14 cellular contexts compared by ENCODE assay signal in genomic region chr7:44275829-44276570, GRCh38. TPM values are rescaled to one million over a fixed set of nuclear protein-coding genes. Genes with fewer than 3 reads are reported as not detected.
DNase-seq lines count a peak whose midpoint lies in the region; TF ChIP-seq lines count a peak whose summit lies in the region.
"Had no signal": no experiment of that assay in that cellular context is flagged by ENCODE, and none has a peak within 500 bp of the region (broad histone marks: within the 10 kb centered on the region; RNA-seq: fewer than 3 reads in every experiment).

No MANE protein-coding gene starts in this region.

- DNase-seq in ELF-1 (ENCODE audit: low read depth, low spot score) = peak; percentile 75
- DNase-seq in NCI-H82 treated with DMSO at 0.1 percent for 48 hours (lab: John Stamatoyannopoulos, UW; ENCODE audit: unreplicated experiment) = peak; percentile 55
- peak; percentile 17 for DNase-seq in cardiac septum (ENCODE audit: low spot score)
- DNase-seq in neural crest cell (ENCODE audit: low read depth, low spot score) = peak; percentile 60
- DNase-seq in occipital lobe (lab: John Stamatoyannopoulos, UW) = no peak
- DNase-seq in Calu3 = no peak
- DNase-seq in activated CD4-positive, alpha-beta T cell treated with anti-CD3 and anti-CD28 coated beads, Interleukin-2, amount 10 ng/mL, durations not matched to agents 24 days and 14 days = no peak
- no peak for DNase-seq in SIG-M5 (lab: John Stamatoyannopoulos, UW)
- DNase-seq: activated effector memory CD4-positive, alpha-beta T cell treated with anti-CD3 and anti-CD28 coated beads, Interleukin-2, amount 50 U/mL, for 16 hours; colonic mucosa; foreskin melanocyte; NCI-H146; SHP77 treated with DMSO at 0.1 percent for 48 hours; stimulated activated naive CD8-positive, alpha-beta T cell treated with anti-CD3 and anti-CD28 coated beads, Interleukin-15, Interleukin-2, amounts not matched to agents 100 U/mL and 50 U/mL, for 24 hours had no signal

- no TSS peak for BruUV-seq in Calu3 (replicated peaks; lab: Mats Ljungman, UMichigan)

- H3K36me3 Mint-ChIP-seq in neural crest cell (ENCODE audit: low read depth) (no peaks in the 10 kb centered on the region), Calu3 (ENCODE audit: insufficient read depth, unreplicated experiment) (no peaks in the 10 kb centered on the region)
- no peaks in the 10 kb centered on the region for H3K36me3 Mint-ChIP-seq in activated CD4-positive, alpha-beta T cell treated with anti-CD3 and anti-CD28 coated beads, Interleukin-2, amount 10 ng/mL, durations not matched to agents 24 days and 14 days (ENCODE audit: low read depth)

- no peak for TF ChIP-seq CTCF in neural crest cell (conservative IDR thresholded peaks at IDR 0.05)
- TF ChIP-seq CTCF in Calu3 (IDR thresholded peaks at IDR 0.05; ENCODE audit: unreplicated experiment) = no peak

- peaks cover 7% of the 10 kb centered on the region for H3K4me1 Mint-ChIP-seq in neural crest cell
- no peaks in the 10 kb centered on the region for H3K4me1 Mint-ChIP-seq in Calu3 (ENCODE audit: low read depth, unreplicated experiment)
- no peaks in the 10 kb centered on the region for H3K4me1 Mint-ChIP-seq in activated CD4-positive, alpha-beta T cell treated with anti-CD3 and anti-CD28 coated beads, Interleukin-2, amount 10 ng/mL, durations not matched to agents 24 days and 14 days

- peak overlapping the region; percentile 19 for H3K27ac Mint-ChIP-seq in neural crest cell (ENCODE audit: unreplicated experiment)
- no peak overlapping the region for H3K27ac Mint-ChIP-seq in Calu3 (ENCODE audit: unreplicated experiment)
- no peak overlapping the region for H3K27ac Mint-ChIP-seq in activated CD4-positive, alpha-beta T cell treated with anti-CD3 and anti-CD28 coated beads, Interleukin-2, amount 10 ng/mL, durations not matched to agents 24 days and 14 days

- CTCF ChIA-PET in Calu3 (lab: Charles Lee) = no interaction called here

- no peaks in the 10 kb centered on the region for H3K9me3 Mint-ChIP-seq in neural crest cell
- H3K9me3 Mint-ChIP-seq in Calu3 (ENCODE audit: low read depth, unreplicated experiment) = no peaks in the 10 kb centered on the region
- H3K9me3 Mint-ChIP-seq in activated CD4-positive, alpha-beta T cell treated with anti-CD3 and anti-CD28 coated beads, Interleukin-2, amount 10 ng/mL, durations not matched to agents 24 days and 14 days = no peaks in the 10 kb centered on the region

- no peaks in the 10 kb centered on the region for H3K27me3 Mint-ChIP-seq in neural crest cell (ENCODE audit: low read depth)
- H3K27me3 Mint-ChIP-seq in Calu3 (ENCODE audit: unreplicated experiment) = peaks cover 86% of the 10 kb centered on the region
- peaks cover 2% of the 10 kb centered on the region for H3K27me3 Mint-ChIP-seq in activated CD4-positive, alpha-beta T cell treated with anti-CD3 and anti-CD28 coated beads, Interleukin-2, amount 10 ng/mL, durations not matched to agents 24 days and 14 days

- intact Hi-C loops in cardiac septum (cut with DNase I) (no loop called here), Calu3 (cut with micrococcal nuclease; ENCODE audit: unreplicated experiment) (no loop called here)
- intact Hi-C loops in activated CD4-positive, alpha-beta T cell treated with anti-CD3 and anti-CD28 coated beads, Interleukin-2, amount 10 ng/mL, durations not matched to agents 24 days and 14 days (cut with micrococcal nuclease) = no loop called here

- peak overlapping the region; percentile 23 for H3K4me3 Mint-ChIP-seq in neural crest cell
- H3K4me3 Mint-ChIP-seq in Calu3 (ENCODE audit: low read depth, unreplicated experiment) = no peak overlapping the region
- H3K4me3 Mint-ChIP-seq in activated CD4-positive, alpha-beta T cell treated with anti-CD3 and anti-CD28 coated beads, Interleukin-2, amount 10 ng/mL, durations not matched to agents 24 days and 14 days = no peak overlapping the region

RNA-seq across cellular contexts. Expression of gene CAMK2B, which starts 49.4 kb away (rescaled TPM):
- 149 TPM for total RNA-seq in cardiac septum
- 1.6 and 2.4 TPM in 2 replicates for total RNA-seq in neural crest cell
- total RNA-seq in occipital lobe = 96.1 TPM
- 0.12 TPM in 1 of 2 replicates, not detected in the other for total RNA-seq in Calu3 (2022)
- total RNA-seq in activated CD4-positive, alpha-beta T cell treated with anti-CD3 and anti-CD28 coated beads, Interleukin-2, amount 10 ng/mL, durations not matched to agents 24 days and 14 days = 1.3 and 1.6 TPM in 2 replicates

Comparison
In these comparisons a context has a peak if more than half of its experiments do, and no peak if none do; other contexts are left out.
1. DNase-seq: peak in ELF-1 (single experiment), NCI-H82 treated with DMSO at 0.1 percent for 48 hours (single experiment), cardiac septum (single experiment) and neural crest cell (single experiment); none in occipital lobe (single experiment), Calu3 (single experiment), activated CD4-positive, alpha-beta T cell treated with anti-CD3 and anti-CD28 coated beads, Interleukin-2, amount 10 ng/mL, durations not matched to agents 24 days and 14 days (single experiment) and SIG-M5 (single experiment).
2. RNA of gene CAMK2B, which starts 49.4 kb away (total RNA-seq): 149 TPM in cardiac septum (single experiment) and 96.1 TPM in occipital lobe (single experiment); 1.6 to 2.4 TPM in neural crest cell, 1.3 to 1.6 TPM in activated CD4-positive, alpha-beta T cell treated with anti-CD3 and anti-CD28 coated beads, Interleukin-2, amount 10 ng/mL, durations not matched to agents 24 days and 14 days and 0.12 TPM in Calu3; every median in the first group is over 10 times any median in the second.